Comparison of ENCODE assay signal across 8 cellular contexts in the genomic region with DNA sequence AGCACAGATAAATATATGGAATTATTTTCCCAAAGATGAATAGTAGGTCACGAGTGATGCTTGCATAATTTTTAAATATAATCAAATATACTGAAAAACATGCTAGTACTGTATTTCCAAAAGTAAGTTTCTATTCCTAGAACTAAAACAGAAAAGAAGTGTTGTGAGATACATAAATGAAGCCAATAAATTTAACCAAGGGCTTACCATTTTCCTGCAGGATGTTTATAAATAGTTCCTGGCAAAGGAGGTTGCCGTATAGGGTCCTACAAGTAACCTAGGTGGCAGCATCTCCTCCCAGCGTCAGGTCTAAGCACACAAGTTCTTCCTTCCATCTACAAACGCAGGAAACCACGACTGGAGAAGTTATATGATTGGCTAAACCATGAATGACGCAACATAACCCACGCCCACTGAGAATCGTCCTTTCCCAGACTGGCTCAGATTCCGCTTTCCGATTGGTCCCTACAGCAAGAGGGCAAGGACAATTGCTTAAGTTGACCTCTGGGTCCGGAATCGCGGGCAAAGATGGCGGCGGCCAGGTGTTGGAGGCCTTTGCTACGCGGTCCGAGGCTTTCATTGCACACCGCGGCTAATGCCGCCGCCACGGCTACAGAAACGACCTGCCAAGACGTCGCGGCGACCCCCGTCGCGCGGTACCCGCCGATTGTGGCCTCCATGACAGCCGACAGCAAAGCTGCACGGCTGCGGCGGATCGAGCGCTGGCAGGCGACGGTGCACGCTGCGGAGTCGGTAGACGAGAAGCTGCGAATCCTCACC. TPM values are rescaled to one million over a fixed set of nuclear protein-coding genes. Genes with fewer than 3 reads are reported as not detected.
DNase-seq lines count a peak whose midpoint lies in the region; ATAC-seq, FAIRE-seq and TF ChIP-seq lines count a peak whose summit lies in the region.

A gene (plus strand): TSS at position 513 of the 780 bp plus-strand sequence. CDS start 16 bp downstream, at position 529.

- peak within 1 kb of the TSS; percentile 99 for H2AFZ ChIP-seq in ACC112 (ENCODE audit: low read length, unreplicated experiment)
- H2AFZ ChIP-seq in mammary epithelial cell (ENCODE audit: low read depth, low read length), result peak within 1 kb of the TSS; percentile 95

- CTCF ChIA-PET in mammary epithelial cell (lab: Charles Lee; ENCODE audit: low non-redundant PET), result interaction anchor here (1.0 kb wide), 1 partner anchor 1188 kb away, joined by 4 read pairs; no protein-coding TSS in a partner anchor

- H3K4me3 ChIP-seq in ACC112 (ENCODE audit: low read depth, low read length) (peak within 1 kb of the TSS; percentile 95), mammary epithelial cell (replicated peaks in 1 of 3; ENCODE audit: insufficient read depth in 1 of 3, low read depth in 2 of 3, low read length in 3 of 3) (peak within 1 kb of the TSS; percentile 82 to 93 (median 91)), iPS-20b (ENCODE audit: low read length) (peak within 1 kb of the TSS; percentile 89), small intestine (ENCODE audit: low read depth in 1 of 2, low read length in 2 of 2) (peak within 1 kb of the TSS; percentile 66 to 80)

- H3K36me3 ChIP-seq in ACC112 (ENCODE audit: insufficient read depth, low read length) (peaks cover 8% of the 10 kb centered on the region), mammary epithelial cell (ENCODE audit: insufficient read depth, low read length) (peaks cover 18% of the 10 kb centered on the region), iPS-20b (ENCODE audit: insufficient read depth, low read depth, low read length) (peaks cover 28% of the 10 kb centered on the region), small intestine (ENCODE audit: control insufficient read depth in 2 of 2, insufficient read depth in 2 of 2, low read length in 2 of 2) (peaks cover 2% of the 10 kb centered on the region in 2 donors)

- DNase-seq in NCI-H2196 (lab: John Stamatoyannopoulos, UW; ENCODE audit: unreplicated experiment) (peak; percentile 97), mammary epithelial cell (peak; percentile 99), small intestine (peak; percentile 100)

- under 1% methylated on average over 19 of the region's 47 CpGs for WGBS in mammary epithelial cell (ENCODE audit: low coverage, missing lambda C conversion rate)
- 0 to 1% (median 1%) methylated on average over 46 to 47 of the region's 47 CpGs for WGBS in small intestine, 3 donors

- no peaks in the 10 kb centered on the region for H4K20me1 ChIP-seq in mammary epithelial cell (ENCODE audit: insufficient read depth, low read length)

- TSS peak; percentile 28 for BruUV-seq in mammary epithelial cell (replicated peaks; lab: Mats Ljungman, UMichigan)

- peaks cover 45% of the 10 kb centered on the region for H3K79me2 ChIP-seq in ACC112 (ENCODE audit: control insufficient read depth, insufficient read depth, low read length, unreplicated experiment)
- peaks cover 44% of the 10 kb centered on the region for H3K79me2 ChIP-seq in mammary epithelial cell (ENCODE audit: insufficient read depth, low read length)

- ATAC-seq in GM18867 (IDR thresholded peaks at IDR 0.05; ENCODE audit: unreplicated experiment), result peak; percentile 98
- peak; percentile 98 for ATAC-seq in HG03108 (IDR thresholded peaks at IDR 0.05; ENCODE audit: unreplicated experiment)

- H3K27ac ChIP-seq in ACC112 (ENCODE audit: low read depth, low read length) (peak within 1 kb of the TSS; percentile 70), VCaP (peak within 1 kb of the TSS; percentile 82), mammary epithelial cell (ENCODE audit: insufficient read depth, low read depth, low read length) (peak within 1 kb of the TSS; percentile 71), iPS-20b (ENCODE audit: low read length) (peak within 1 kb of the TSS; percentile 86), small intestine (ENCODE audit: low read depth in 1 of 2, low read length in 1 of 2) (peak within 1 kb of the TSS; percentile 73 to 94)

- peak; percentile 94 for FAIRE-seq in small intestine (lab: Jason Lieb, UNC)

- H3K9ac ChIP-seq in mammary epithelial cell (ENCODE audit: insufficient read depth, low read length) (peak within 1 kb of the TSS; percentile 83), iPS-20b (ENCODE audit: low read depth, low read length) (peak within 1 kb of the TSS; percentile 97)

- in situ Hi-C loops in mammary epithelial cell (cut with MboI; ENCODE audit: low sequenced_read_pairs in 2 of 2), result no loop called here

- dilution Hi-C loops in mammary epithelial cell (cut with HindIII; ENCODE audit: low sequenced_read_pairs), result no loop called here

- intact Hi-C loops in mammary epithelial cell (cut with micrococcal nuclease), result no loop called here

- peak; percentile 73 for TF ChIP-seq CTCF in VCaP (conservative IDR thresholded peaks at IDR 0.05)
- peak; percentile 20 to 55 for TF ChIP-seq CTCF in mammary epithelial cell (conservative IDR thresholded peaks at IDR 0.05 in 1 of 2, IDR thresholded peaks at IDR 0.05 in 1 of 2; ENCODE audit: extremely low read depth in 1 of 2, insufficient read depth in 1 of 2, low read depth in 1 of 2, low read length in 2 of 2)

- H3K9me3 ChIP-seq in mammary epithelial cell (replicated peaks; ENCODE audit: insufficient read depth, low read length) (no peaks in the 10 kb centered on the region), iPS-20b (ENCODE audit: insufficient read depth, low read depth, low read length) (no peaks in the 10 kb centered on the region), small intestine (ENCODE audit: control insufficient read depth, low read depth) (no peaks in the 10 kb centered on the region)

- peaks cover 11% of the 10 kb centered on the region for H3K4me1 ChIP-seq in ACC112 (ENCODE audit: control insufficient read depth, insufficient read depth, low read length, unreplicated experiment)
- H3K4me1 ChIP-seq in mammary epithelial cell (ENCODE audit: insufficient read depth, low read length), result peaks cover 8% of the 10 kb centered on the region
- no peaks in the 10 kb centered on the region for H3K4me1 ChIP-seq in iPS-20b (ENCODE audit: insufficient read depth, low read length)
- peaks cover 0 to 5% of the 10 kb centered on the region in 2 donors for H3K4me1 ChIP-seq in small intestine (ENCODE audit: control insufficient read depth in 2 of 2, insufficient read depth in 1 of 2, low read depth in 1 of 2, low read length in 1 of 2)

- H3K4me2 ChIP-seq in mammary epithelial cell (ENCODE audit: insufficient read depth, low read depth, low read length), result peak within 1 kb of the TSS; percentile 89

- H3K27me3 ChIP-seq in ACC112 (ENCODE audit: insufficient read depth, low read length) (no peaks in the 10 kb centered on the region), mammary epithelial cell (ENCODE audit: insufficient read depth, low read length) (no peaks in the 10 kb centered on the region), iPS-20b (ENCODE audit: insufficient read depth, low read length) (no peaks in the 10 kb centered on the region), small intestine (ENCODE audit: control insufficient read depth in 2 of 2, insufficient read depth in 2 of 2, low read length in 2 of 2) (no peaks in the 10 kb centered on the region)

RNA-seq across cellular contexts. Expression of the gene that starts here (rescaled TPM):
- 10 to 100 TPM; 43.3 to 68.7 TPM for total RNA-seq in mammary epithelial cell
- polyA plus RNA-seq in mammary epithelial cell (36.1 TPM), small intestine (10 to 100 TPM; 19.5 to 34.3 (median 21.9) TPM)
- 105 TPM for polyA minus RNA-seq in mammary epithelial cell

Comparison
In these comparisons a context has a peak if more than half of its experiments do, and no peak if none do; other contexts are left out.
1. Peak in every context shown above with its lines: DNase-seq, ATAC-seq, H3K4me3 ChIP-seq and H3K27ac ChIP-seq.